1 cellular context compared by ENCODE assay signal in the genomic region with DNA sequence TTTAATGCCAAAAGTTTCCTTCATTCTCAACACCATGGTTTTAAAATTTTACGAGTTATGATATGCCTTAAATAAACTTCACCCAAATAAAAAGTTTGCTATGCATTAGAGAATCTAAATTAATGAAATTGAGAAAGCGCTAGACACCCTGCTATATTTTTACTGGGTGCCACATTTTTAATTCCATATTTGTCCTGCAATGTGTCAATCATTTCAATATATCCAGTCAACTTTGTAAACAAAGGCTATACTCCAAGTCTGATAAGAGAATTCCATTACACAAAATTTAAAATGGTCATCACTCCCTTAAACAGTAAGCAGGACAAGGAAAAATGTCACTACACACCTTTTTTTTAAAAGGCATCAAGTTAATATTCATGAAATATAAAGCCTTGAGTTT.
TF ChIP-seq lines count a peak whose summit lies in the region.

No MANE protein-coding gene starts in this region.

TF ChIP-seq in IMR-90, 13 proteins besides CTCF, POLR2A, EP300 and RAD21 (continued from another document):
- no peak for TF ChIP-seq USF2 (IDR thresholded peaks at IDR 0.05; ENCODE audit: low read depth, low read length)
- TF ChIP-seq FOS (IDR thresholded peaks at IDR 0.05; ENCODE audit: low read depth, low read length), result no peak
- TF ChIP-seq CHD1 (IDR thresholded peaks at IDR 0.05; ENCODE audit: low read depth, low read length), result no peak
- TF ChIP-seq CEBPB (IDR thresholded peaks at IDR 0.05; ENCODE audit: low read depth, low read length), result no peak
